12 cellular contexts compared by ENCODE assay signal in the genomic region with DNA sequence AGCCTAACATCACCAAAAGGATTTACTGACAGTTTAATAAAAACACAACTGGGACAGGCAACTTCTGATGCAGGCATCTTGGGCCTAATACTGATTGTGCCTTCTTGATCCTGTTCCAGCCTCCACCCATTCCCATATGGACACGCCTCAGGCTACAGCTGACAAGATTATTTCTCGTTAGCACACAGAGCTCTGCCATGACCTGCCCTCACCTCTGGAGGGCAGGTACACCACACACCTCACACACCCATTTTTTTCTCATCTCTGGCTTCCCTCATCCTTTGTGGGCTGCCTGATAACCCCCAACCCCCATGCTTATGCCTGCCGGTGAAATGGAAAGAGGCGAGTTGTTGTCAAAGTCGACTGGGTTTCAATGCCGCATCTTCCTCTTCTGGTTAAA.
DNase-seq lines count a peak whose midpoint lies in the region; ATAC-seq, FAIRE-seq and TF ChIP-seq lines count a peak whose summit lies in the region.
"Had no signal": no experiment of that assay in that cellular context is flagged by ENCODE, and none has a peak within 500 bp of the region (broad histone marks: within the 10 kb centered on the region; RNA-seq: fewer than 3 reads in every experiment).

No MANE protein-coding gene starts in this region.

- no peak for FAIRE-seq in bronchial epithelial cell (lab: Jason Lieb, UNC)

- no peak overlapping the region for H4K91ac ChIP-seq in mesenchymal stem cell (ENCODE audit: low read length)

- H3K27ac ChIP-seq in DND-41 (ENCODE audit: low read length) (no peak overlapping the region), mesenchymal stem cell (ENCODE audit: low read length, poor library complexity, severe bottlenecking) (no peak overlapping the region)

- H2BK12ac ChIP-seq in mesenchymal stem cell (ENCODE audit: low read length in 2 of 2) = peak overlapping the region; percentile 92

- no peak overlapping the region for H2AK5ac ChIP-seq in mesenchymal stem cell (ENCODE audit: low read length, severe bottlenecking)

- H2AFZ ChIP-seq in DND-41 (ENCODE audit: low read depth, low read length) (no peak overlapping the region), mesenchymal stem cell (ENCODE audit: low read depth, low read length) (no peak overlapping the region)

- H3K4ac ChIP-seq in mesenchymal stem cell (ENCODE audit: low read depth in 1 of 2, low read length in 2 of 2) = peak overlapping the region; percentile 35 to 76

- in situ Hi-C loops in ACHN (cut with HindIII; ENCODE audit: low pct_ligation_motif_present, low pct_unique_long_range_greater_than_20kb, low sequenced_read_pairs) = no loop called here

- H4K20me1 ChIP-seq in DND-41 (ENCODE audit: insufficient read depth, low read length) = no peaks in the 10 kb centered on the region

- H3K4me1 ChIP-seq in DND-41 (ENCODE audit: insufficient read depth, low read length) (no peaks in the 10 kb centered on the region), mesenchymal stem cell (ENCODE audit: control insufficient read depth, insufficient read depth, low read depth, low read length) (peaks cover 5% of the 10 kb centered on the region)

- DNase-seq in DND-41 (no peak), NCI-H1694 treated with DMSO at 0.1 percent for 48 hours (lab: John Stamatoyannopoulos, UW) (peak; percentile 58), bronchial epithelial cell (ENCODE audit: low read depth) (peak; percentile 70), mesenchymal stem cell (no peak), ACHN (no peak), activated T-cell treated with anti-CD3 and anti-CD28 coated beads for 4 hours (no peak), NCI-H2107 treated with DMSO at 0.1 percent for 48 hours (lab: John Stamatoyannopoulos, UW; ENCODE audit: unreplicated experiment) (no peak)
- DNase-seq: CD4-positive, CD25-positive, alpha-beta regulatory T cell; effector CD4-positive, alpha-beta T cell; PC-3 had no signal

- no peak overlapping the region for H3K9ac ChIP-seq in DND-41 (ENCODE audit: low read depth, low read length)
- no peak overlapping the region for H3K9ac ChIP-seq in mesenchymal stem cell (ENCODE audit: low read length)

- no peaks in the 10 kb centered on the region for H3K9me3 ChIP-seq in DND-41 (ENCODE audit: insufficient read depth, low read length, severe bottlenecking)
- H3K9me3 ChIP-seq in mesenchymal stem cell (ENCODE audit: control insufficient read depth, low read length) = no peaks in the 10 kb centered on the region
- H3K9me3 ChIP-seq: vagina had no signal

- TF ChIP-seq CTCF in DND-41 (IDR thresholded peaks at IDR 0.05; ENCODE audit: borderline replicate concordance, extremely low read depth, low read length, poor library complexity, severe bottlenecking) = no peak
- peak; percentile 63 for TF ChIP-seq CTCF in bronchial epithelial cell (IDR thresholded peaks at IDR 0.05; ENCODE audit: insufficient read depth, low read length, severe bottlenecking)

- H3K27me3 ChIP-seq in DND-41 (ENCODE audit: insufficient read depth, low read length, poor library complexity) = no peaks in the 10 kb centered on the region
- no peaks in the 10 kb centered on the region for H3K27me3 ChIP-seq in bronchial epithelial cell (ENCODE audit: control insufficient read depth, insufficient read depth, low read length)
- no peaks in the 10 kb centered on the region for H3K27me3 ChIP-seq in mesenchymal stem cell (ENCODE audit: control insufficient read depth in 1 of 2, insufficient read depth in 1 of 2, low read length in 2 of 2)
- H3K27me3 ChIP-seq: vagina had no signal

- no peak overlapping the region for H2BK5ac ChIP-seq in mesenchymal stem cell (ENCODE audit: low read depth, low read length, poor library complexity, severe bottlenecking)

- no peak overlapping the region for H2BK120ac ChIP-seq in mesenchymal stem cell (ENCODE audit: low read depth, low read length)

- 0 out of 3 replicates have a peak, but pooled peaks have one; percentile 35 for ATAC-seq in DND-41 (ENCODE audit: insufficient read depth, low read depth)
- ATAC-seq in GM18498 (IDR thresholded peaks at IDR 0.05; ENCODE audit: unreplicated experiment) = no peak
- ATAC-seq: PC-3 had no signal

- no peak overlapping the region for H3K4me3 ChIP-seq in DND-41 (ENCODE audit: low read depth in 1 of 2, low read length in 2 of 2)
- H3K4me3 ChIP-seq in bronchial epithelial cell (ENCODE audit: low read depth, low read length) = no peak overlapping the region
- no peak overlapping the region for H3K4me3 ChIP-seq in mesenchymal stem cell (ENCODE audit: insufficient read depth in 1 of 2, low read depth in 1 of 2, low read length in 2 of 2)
- H3K4me3 ChIP-seq: vagina had no signal

- peak overlapping the region; percentile 90 for H4K8ac ChIP-seq in mesenchymal stem cell (ENCODE audit: low read length)

- peaks cover 14% of the 10 kb centered on the region; the same call in 1 of the 2 replicates for H3K36me3 ChIP-seq in DND-41 (ENCODE audit: insufficient read depth, low read length)
- H3K36me3 ChIP-seq in bronchial epithelial cell (ENCODE audit: control insufficient read depth, insufficient read depth, low read length) = no peaks in the 10 kb centered on the region
- peaks cover 20 to 25% of the 10 kb centered on the region in 2 experiments for H3K36me3 ChIP-seq in mesenchymal stem cell (ENCODE audit: control insufficient read depth in 1 of 2, insufficient read depth in 2 of 2, low read depth in 1 of 2, low read length in 2 of 2)
- H3K36me3 ChIP-seq: vagina had no signal

- no peak overlapping the region for H3K14ac ChIP-seq in mesenchymal stem cell (ENCODE audit: low read length in 2 of 2)

- peak overlapping the region; percentile 52 to 79 for H3K18ac ChIP-seq in mesenchymal stem cell (ENCODE audit: low read depth in 1 of 2, low read length in 2 of 2)

- no peak overlapping the region for H2BK15ac ChIP-seq in mesenchymal stem cell (ENCODE audit: low read depth, poor library complexity, severe bottlenecking)

- WGBS in mesenchymal stem cell = 93% methylated on average over 6 of the region's 6 CpGs

- no peaks in the 10 kb centered on the region for H3K79me2 ChIP-seq in DND-41 (ENCODE audit: insufficient read depth, low read length)

- no peaks in the 10 kb centered on the region for H3K79me1 ChIP-seq in mesenchymal stem cell (replicated peaks; ENCODE audit: low read length, poor library complexity, severe bottlenecking)

- H3K4me2 ChIP-seq in DND-41 (ENCODE audit: insufficient read depth, low read length) (no peak overlapping the region), mesenchymal stem cell (ENCODE audit: low read length, poor library complexity, severe bottlenecking) (no peak overlapping the region)

- H3K23ac ChIP-seq in mesenchymal stem cell (ENCODE audit: low read length in 2 of 2) = no peak overlapping the region

Comparison
In these comparisons a context has a peak if more than half of its experiments do, and no peak if none do; other contexts are left out.
1. DNase-seq: peak in NCI-H1694 treated with DMSO at 0.1 percent for 48 hours (single experiment) and bronchial epithelial cell (single experiment); none in DND-41 (single experiment), mesenchymal stem cell (single experiment), ACHN (single experiment), activated T-cell treated with anti-CD3 and anti-CD28 coated beads for 4 hours (single experiment) and NCI-H2107 treated with DMSO at 0.1 percent for 48 hours (single experiment).